ENCODE assay signal across 8 cellular contexts in the genomic region with DNA sequence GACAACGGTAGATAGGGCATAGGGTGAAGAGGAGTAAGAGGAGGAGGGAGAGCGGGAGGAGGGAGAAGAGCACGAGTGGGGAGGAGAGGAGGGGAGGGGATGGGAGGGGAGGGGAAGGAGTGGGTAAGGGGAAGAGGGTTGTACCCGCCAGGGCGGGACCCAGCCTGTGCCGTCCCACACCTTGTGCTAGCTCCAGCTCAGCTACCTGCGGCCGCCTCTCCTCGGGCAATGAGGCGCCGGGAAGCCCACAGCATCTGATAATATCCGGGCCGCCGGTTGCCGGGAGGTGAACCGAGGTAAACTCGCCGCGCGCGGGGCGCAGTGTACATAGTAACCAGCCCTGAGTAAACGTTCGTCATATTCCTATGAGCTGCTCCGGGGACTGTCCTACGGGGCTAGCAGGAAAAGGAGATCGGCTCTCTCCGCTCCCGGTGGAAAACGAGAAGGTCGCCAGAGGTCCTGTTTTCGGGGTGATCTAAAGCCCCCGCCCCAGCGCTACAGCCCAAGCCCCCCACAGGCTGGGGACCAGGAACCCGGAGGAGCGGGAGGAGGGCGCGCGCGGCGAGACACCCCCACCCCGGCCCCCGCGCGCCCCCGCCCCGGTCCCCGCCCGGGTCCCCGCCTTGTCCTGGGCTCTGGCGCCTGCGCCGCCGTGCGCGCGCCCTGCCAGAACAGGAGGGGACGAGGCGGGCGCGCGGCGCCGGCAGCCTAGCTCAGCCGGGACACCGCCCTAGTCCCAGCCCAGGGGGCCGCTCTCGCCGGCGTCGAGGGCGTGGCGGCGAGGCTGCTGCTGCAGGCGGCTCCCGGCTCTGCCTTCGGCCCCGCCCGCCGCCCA. TPM values are rescaled to one million over a fixed set of nuclear protein-coding genes. Genes with fewer than 3 reads are reported as not detected.
A peak's percentile ranks its signal among the peaks of the same experiment; 100 is the strongest.
DNase-seq lines count a peak whose midpoint lies in the region; ATAC-seq and TF ChIP-seq lines count a peak whose summit lies in the region.

A gene (plus strand): TSS at position 669 of the 835 bp plus-strand sequence. CDS start 11,537 bp downstream, outside the sequence.

- H4K91ac ChIP-seq in IMR-90 (ENCODE audit: insufficient read depth, low read depth, low read length): peak within 1 kb of the TSS; percentile 31

- TF ChIP-seq CTCF in IMR-90 (conservative IDR thresholded peaks at IDR 0.05; ENCODE audit: low read depth, low read length) (no peak), OCI-LY3 (IDR thresholded peaks at IDR 0.05; ENCODE audit: low read depth, low read length) (no peak)

- DNase-seq in IMR-90 (peak; percentile 75), activated T-cell treated with anti-CD3 and anti-CD28 coated beads for 1 hour (ENCODE audit: low read depth) (peak; percentile 76), epidermal melanocyte (ENCODE audit: insufficient read length, low spot score) (peak; percentile 96), midbrain (lab: John Stamatoyannopoulos, UW) (peak; percentile 77), cortex of kidney (lab: John Stamatoyannopoulos, UW) (no peak)
- DNase-seq in stimulated activated CD8-positive, alpha-beta memory T cell treated with anti-CD3 and anti-CD28 coated beads, Interleukin-15, amount 100 ng/mL, for 4 hours (ENCODE audit: low read depth in 2 of 2): peak; percentile 72 to 82

- H4K20me1 ChIP-seq in IMR-90 (ENCODE audit: insufficient read depth, low read length) (no peaks in the 10 kb centered on the region; the same call in 1 of the 2 replicates), OCI-LY3 (ENCODE audit: insufficient read depth, low read length) (no peaks in the 10 kb centered on the region)

- H3K36me3 ChIP-seq in IMR-90 (ENCODE audit: control insufficient read depth, insufficient read depth, low read length) (no peaks in the 10 kb centered on the region), OCI-LY3 (replicated peaks; ENCODE audit: low read depth, low read length) (no peaks in the 10 kb centered on the region)

- H3K4ac ChIP-seq in IMR-90 (ENCODE audit: low read depth, low read length): peak within 1 kb of the TSS; percentile 78

- intact Hi-C loops in IMR-90 (cut with micrococcal nuclease): loop anchor here (2.0 to 10.0 kb wide), 2 partner anchors 86 to 112 kb away; no protein-coding TSS in a partner anchor

- peak within 1 kb of the TSS; percentile 86 for H3K4me2 ChIP-seq in IMR-90 (ENCODE audit: low read depth, low read length)
- peak within 1 kb of the TSS; percentile 92 for H3K4me2 ChIP-seq in OCI-LY3 (ENCODE audit: low read length)

- H2BK5ac ChIP-seq in IMR-90 (ENCODE audit: low read depth, low read length, poor library complexity, severe bottlenecking): peak within 1 kb of the TSS; percentile 1

- POLR2A ChIA-PET in IMR-90 (lab: Charles Lee; ENCODE audit: unreplicated experiment): no interaction called here

- H3K27ac ChIP-seq in IMR-90 (ENCODE audit: insufficient read depth, low read length) (peak within 1 kb of the TSS; percentile 64; the same call in 1 of the 2 replicates), OCI-LY3 (ENCODE audit: low read length) (peak within 1 kb of the TSS; percentile 51)

- H3K56ac ChIP-seq in IMR-90 (ENCODE audit: extremely low read depth, insufficient read depth, low read length): peak within 1 kb of the TSS; percentile 65

- TF ChIP-seq POLR2A in IMR-90 (IDR thresholded peaks at IDR 0.05; ENCODE audit: low read depth, low read length): peak; percentile 77

- peak within 1 kb of the TSS; percentile 44 for H2BK120ac ChIP-seq in IMR-90 (ENCODE audit: low read depth, low read length)

- H3K27me3 ChIP-seq in IMR-90 (ENCODE audit: control insufficient read depth, insufficient read depth, low read length) (peaks cover 4% of the 10 kb centered on the region), OCI-LY3 (ENCODE audit: low read depth, low read length) (no peaks in the 10 kb centered on the region)

- peak within 1 kb of the TSS; percentile 86 for H3K23ac ChIP-seq in IMR-90 (ENCODE audit: low read depth, low read length)

- in situ Hi-C loops in IMR-90 (cut with MboI; ENCODE audit: low sequenced_read_pairs): no loop called here

- TF ChIP-seq RAD21 in IMR-90 (IDR thresholded peaks at IDR 0.05; ENCODE audit: low read length): 0 out of 2 replicates have a peak, but pooled peaks have one; percentile 11

- H3K18ac ChIP-seq in IMR-90 (ENCODE audit: low read depth, low read length): peak within 1 kb of the TSS; percentile 17

- peak within 1 kb of the TSS; percentile 97 for H2AFZ ChIP-seq in IMR-90 (replicated peaks; ENCODE audit: low read length, poor library complexity)
- H2AFZ ChIP-seq in OCI-LY3 (ENCODE audit: low read depth, low read length): peak within 1 kb of the TSS; percentile 88

- peak; percentile 69 for ATAC-seq in GM18519 (IDR thresholded peaks at IDR 0.05; ENCODE audit: low FRiP score, unreplicated experiment)
- ATAC-seq in IMR-90 (ENCODE audit: low read depth): peak; percentile 98

- no peaks in the 10 kb centered on the region for H3K79me2 ChIP-seq in OCI-LY3 (ENCODE audit: low read length)

- H3K9me3 ChIP-seq in IMR-90 (ENCODE audit: control insufficient read depth, insufficient read depth, low read length): no peaks in the 10 kb centered on the region
- H3K9me3 ChIP-seq in OCI-LY3 (ENCODE audit: insufficient read depth, low read length): no peaks in the 10 kb centered on the region

- peak within 1 kb of the TSS; percentile 33 for H4K5ac ChIP-seq in IMR-90 (ENCODE audit: low read depth, low read length)

- peak within 1 kb of the TSS; percentile 74 for H3K9ac ChIP-seq in IMR-90 (ENCODE audit: low read depth, low read length)
- peak within 1 kb of the TSS; percentile 92 for H3K9ac ChIP-seq in OCI-LY3 (ENCODE audit: low read length)

- H3K4me3 ChIP-seq in IMR-90 (ENCODE audit: insufficient read depth, low read depth, low read length): peak within 1 kb of the TSS; percentile 88
- H3K4me3 ChIP-seq in OCI-LY3 (ENCODE audit: low read length): peak within 1 kb of the TSS; percentile 97

- dilution Hi-C loops in IMR-90 (cut with HindIII; ENCODE audit: low sequenced_read_pairs, unreplicated experiment): no loop called here

- no peaks in the 10 kb centered on the region for H3K4me1 ChIP-seq in IMR-90 (ENCODE audit: control insufficient read depth, insufficient read depth, low read length)
- H3K4me1 ChIP-seq in OCI-LY3 (ENCODE audit: low read length): peaks cover 15% of the 10 kb centered on the region

- peak within 1 kb of the TSS; percentile 21 to 87; a peak in 3 of 4 replicates for H4K8ac ChIP-seq in IMR-90 (ENCODE audit: low read depth in 2 of 2, low read length in 2 of 2)

- H3K79me1 ChIP-seq in IMR-90 (ENCODE audit: low read depth in 1 of 2, low read length in 2 of 2): peaks cover 4 to 19% of the 10 kb centered on the region in 2 experiments; a peak in 3 of 4 replicates

- peaks cover 7% of the 10 kb centered on the region; the same call in 1 of the 2 replicates for H3K9me1 ChIP-seq in IMR-90 (ENCODE audit: insufficient read depth, low read length)

- H2BK15ac ChIP-seq in IMR-90 (ENCODE audit: low read depth, low read length): no peak within 1 kb of the TSS

- CTCF ChIA-PET in IMR-90 (lab: Yijun Ruan, JAX): interaction anchor here (1.2 to 1.6 kb wide), 2 partner anchors 10 to 13 kb away, joined by 3 to 4 read pairs; no protein-coding TSS in a partner anchor

- peak within 1 kb of the TSS; percentile 87 for H2AK9ac ChIP-seq in IMR-90 (replicated peaks; ENCODE audit: low read depth, low read length, poor library complexity)

- H3K14ac ChIP-seq in IMR-90 (replicated peaks; ENCODE audit: low read depth, low read length): peak within 1 kb of the TSS; percentile 79

- no TSS peak for BruUV-seq in IMR-90 (replicated peaks; lab: Mats Ljungman, UMichigan)

- peak within 1 kb of the TSS; percentile 40 for H2BK20ac ChIP-seq in IMR-90 (ENCODE audit: low read depth, low read length)

- WGBS in IMR-90 (ENCODE audit: extremely low coverage in 2 of 2, insufficient read length in 1 of 2), 2 experiments: 0% methylated on average over 31 of the region's 80 CpGs; no CpG with 5 or more reads in 1 of the 2 experiments

- peak within 1 kb of the TSS; percentile 91 for H2AK5ac ChIP-seq in IMR-90 (ENCODE audit: low read depth, low read length)

TF ChIP-seq in IMR-90, 13 proteins besides CTCF, POLR2A, EP300 and RAD21:
- TF ChIP-seq, protein P1, sequence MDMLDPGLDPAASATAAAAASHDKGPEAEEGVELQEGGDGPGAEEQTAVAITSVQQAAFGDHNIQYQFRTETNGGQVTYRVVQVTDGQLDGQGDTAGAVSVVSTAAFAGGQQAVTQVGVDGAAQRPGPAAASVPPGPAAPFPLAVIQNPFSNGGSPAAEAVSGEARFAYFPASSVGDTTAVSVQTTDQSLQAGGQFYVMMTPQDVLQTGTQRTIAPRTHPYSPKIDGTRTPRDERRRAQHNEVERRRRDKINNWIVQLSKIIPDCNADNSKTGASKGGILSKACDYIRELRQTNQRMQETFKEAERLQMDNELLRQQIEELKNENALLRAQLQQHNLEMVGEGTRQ (IDR thresholded peaks at IDR 0.05; ENCODE audit: low read depth, low read length): no peak
- TF ChIP-seq MAZ (IDR thresholded peaks at IDR 0.05; ENCODE audit: borderline replicate concordance, low read depth, low read length): peak; percentile 51; the same call in 1 of the 2 replicates

RNA-seq across cellular contexts. Expression of the gene that starts here (rescaled TPM):
- total RNA-seq in IMR-90 (2012; rRNA removed): 5.9 and 8.6 TPM in 2 replicates
- polyA plus RNA-seq in IMR-90 (2012; rRNA removed): 4.0 and 4.2 TPM in 2 replicates
- 2.1 and 4.0 TPM in 2 replicates for polyA plus RNA-seq in IMR-90 (2012; cell fraction: cytosol; rRNA removed)
- 1.7 and 4.2 TPM in 2 replicates for polyA plus RNA-seq in IMR-90 (2012; cell fraction: nucleus; rRNA removed; ENCODE audit: low replicate concordance)
